9 cellular contexts compared by ENCODE assay signal in the genomic region with DNA sequence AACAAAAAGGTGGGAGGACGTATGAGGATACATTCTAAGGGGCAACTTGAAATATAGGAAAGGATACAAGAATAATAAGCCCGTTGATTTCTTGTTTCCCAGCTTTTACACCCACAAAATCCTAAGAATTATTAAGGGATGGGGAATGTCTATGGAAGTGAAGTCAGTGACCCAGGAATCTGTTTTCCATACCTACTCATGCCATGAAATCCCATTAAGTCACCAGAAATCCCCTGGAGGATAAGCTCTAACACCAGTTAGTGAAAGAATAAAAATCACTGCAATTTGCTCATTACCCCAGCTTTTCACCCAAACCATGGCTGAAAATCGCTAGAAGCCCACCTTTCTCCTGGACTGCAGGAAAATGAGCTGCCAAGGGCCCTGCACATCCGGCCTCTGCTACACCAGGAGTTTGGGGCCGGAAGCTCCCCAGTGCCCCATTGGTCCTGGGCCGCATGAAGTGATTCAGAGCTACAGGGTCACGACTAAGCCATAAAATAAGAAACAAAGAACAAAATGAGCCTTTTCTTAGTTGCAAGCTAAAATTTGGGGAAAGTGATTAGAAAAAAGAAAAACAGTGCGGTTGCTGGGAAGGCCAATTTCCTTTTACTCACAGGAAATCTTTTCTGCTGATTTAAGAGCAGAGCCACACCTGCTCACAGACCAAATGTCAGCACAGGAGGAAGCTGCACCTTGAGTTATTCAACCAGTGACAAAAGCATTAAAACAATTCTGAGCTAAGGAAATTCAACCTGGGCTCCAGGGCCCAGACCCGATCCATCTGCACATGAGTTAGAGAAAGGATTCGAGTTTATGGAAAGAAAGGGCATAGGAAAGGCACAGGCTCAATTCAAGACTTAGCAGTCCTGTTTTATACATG. TPM values are rescaled to one million over a fixed set of nuclear protein-coding genes. Genes with fewer than 3 reads are reported as not detected.
DNase-seq lines count a peak whose midpoint lies in the region; ATAC-seq and TF ChIP-seq lines count a peak whose summit lies in the region.
"Had no signal": no experiment of that assay in that cellular context is flagged by ENCODE, and none has a peak within 500 bp of the region (broad histone marks: within the 10 kb centered on the region; RNA-seq: fewer than 3 reads in every experiment).

No MANE protein-coding gene starts in this region.

- DNase-seq in heart left ventricle (no peak), cardiac septum (ENCODE audit: low spot score) (no peak), ascending aorta (ENCODE audit: low spot score in 2 of 2) (no peak), memory B cell (ENCODE audit: low spot score in 2 of 2) (no peak), type B pancreatic cell (ENCODE audit: extremely low spot score, unreplicated experiment) (no peak), activated gamma-delta T cell treated with Interleukin-2 at 50 U/mL for 16 hours (no peak), upper lobe of right lung (no peak), DMS114 treated with DMSO at 0.1 percent for 48 hours (lab: John Stamatoyannopoulos, UW; ENCODE audit: unreplicated experiment) (no peak)
- DNase-seq: RPMI8226 had no signal

- intact Hi-C loops in heart left ventricle (cut with DNase I): loop anchor here in 5 of 10 donors (2.0 to 5.0 kb wide), 4 partner anchors 35 to 40 kb away; partner anchors contain the start of gene HIPK2 (in 3 of the 5)
- intact Hi-C loops in cardiac septum (cut with DNase I): loop anchor here (5.0 kb wide), 1 partner anchor 80 kb away; no protein-coding TSS in a partner anchor
- intact Hi-C loops in ascending aorta (cut with DNase I): loop anchor here (2.0 kb wide), 1 partner anchor 39 kb away; the partner anchor contains the start of gene HIPK2
- intact Hi-C loops in upper lobe of right lung (cut with DNase I): no loop called here

- H3K4me1 Mint-ChIP-seq in memory B cell: peaks cover 33% of the 10 kb centered on the region
- peaks cover 60% of the 10 kb centered on the region for H3K4me1 Mint-ChIP-seq in type B pancreatic cell (ENCODE audit: unreplicated experiment)

- H3K36me3 Mint-ChIP-seq in memory B cell (peaks cover 8% of the 10 kb centered on the region), type B pancreatic cell (peaks cover 24% of the 10 kb centered on the region)

- H3K9me3 ChIP-seq in heart left ventricle (no peaks in the 10 kb centered on the region), ascending aorta (no peaks in the 10 kb centered on the region), upper lobe of right lung (no peaks in the 10 kb centered on the region)

- H3K36me3 ChIP-seq in heart left ventricle: peaks cover 0 to 11% (median 0%) of the 10 kb centered on the region in 9 donors
- H3K36me3 ChIP-seq in ascending aorta: no peaks in the 10 kb centered on the region
- H3K36me3 ChIP-seq in upper lobe of right lung: no peaks in the 10 kb centered on the region

- TF ChIP-seq POLR2A in heart left ventricle (IDR thresholded peaks at IDR 0.05): no peak

- H3K9me3 Mint-ChIP-seq in memory B cell: no peaks in the 10 kb centered on the region
- no peaks in the 10 kb centered on the region for H3K9me3 Mint-ChIP-seq in type B pancreatic cell

- H3K4me3 ChIP-seq in heart left ventricle (no peak overlapping the region), ascending aorta (no peak overlapping the region), upper lobe of right lung (no peak overlapping the region)

- H3K27me3 Mint-ChIP-seq in memory B cell (no peaks in the 10 kb centered on the region), type B pancreatic cell (no peaks in the 10 kb centered on the region)

- H3K4me1 ChIP-seq in heart left ventricle (peaks cover 26 to 100% (median 95%) of the 10 kb centered on the region in 12 donors), ascending aorta (peaks cover 35 to 77% of the 10 kb centered on the region in 2 donors), upper lobe of right lung (peaks cover 44% of the 10 kb centered on the region)

- peak overlapping the region; percentile 60 for H3K27ac Mint-ChIP-seq in memory B cell
- peak overlapping the region; percentile 75 for H3K27ac Mint-ChIP-seq in type B pancreatic cell

- H3K4me3 Mint-ChIP-seq in memory B cell (peak overlapping the region; percentile 40), type B pancreatic cell (peak overlapping the region; percentile 15)

- no peak for ATAC-seq in heart left ventricle
- ATAC-seq in memory B cell (ENCODE audit: low read depth): peak; percentile 67
- ATAC-seq in upper lobe of right lung: no peak

- peak overlapping the region; percentile 63 to 97 (median 91) for H3K27ac ChIP-seq in heart left ventricle
- H3K27ac ChIP-seq in ascending aorta: peak overlapping the region; percentile 82 to 96
- no peak overlapping the region for H3K27ac ChIP-seq in upper lobe of right lung

- H3K27me3 ChIP-seq in heart left ventricle (no peaks in the 10 kb centered on the region), ascending aorta (no peaks in the 10 kb centered on the region), upper lobe of right lung (no peaks in the 10 kb centered on the region)

- TF ChIP-seq CTCF in heart left ventricle (IDR thresholded peaks at IDR 0.05) (no peak), ascending aorta (IDR thresholded peaks at IDR 0.05) (no peak), type B pancreatic cell (conservative IDR thresholded peaks at IDR 0.05) (no peak), upper lobe of right lung (IDR thresholded peaks at IDR 0.05) (no peak)

- 50 to 68% (median 65%) methylated on average over 10 of the region's 10 CpGs for WGBS in heart left ventricle, 4 donors

RNA-seq across cellular contexts. Expression of gene HIPK2, which starts 40.3 kb away (rescaled TPM):
- 100 to 1,000 TPM; 102 to 244 (median 143) TPM for total RNA-seq in heart left ventricle
- polyA plus RNA-seq in heart left ventricle: 100 to 1,000 TPM in 1 of 2 donors, 10 to 100 TPM in 1; 43.2 to 205 TPM
- total RNA-seq in cardiac septum: 218 TPM
- total RNA-seq in ascending aorta: 53.9 TPM
- total RNA-seq in type B pancreatic cell (ENCODE audit: low replicate concordance): 84.7 and 89.1 TPM in 2 replicates
- 64.3 TPM for total RNA-seq in upper lobe of right lung
